Comparison of ENCODE assay signal across 18 cellular contexts in genomic region chr13:85170372-85170771, GRCh38.
DNase-seq lines count a peak whose midpoint lies in the region; FAIRE-seq and TF ChIP-seq lines count a peak whose summit lies in the region.
"Had no signal": no experiment of that assay in that cellular context is flagged by ENCODE, and none has a peak within 500 bp of the region (broad histone marks: within the 10 kb centered on the region; RNA-seq: fewer than 3 reads in every experiment).

No MANE protein-coding gene starts in this region.

- no peak overlapping the region for H3K27ac ChIP-seq in Karpas-422 (ENCODE audit: low read length)
- H3K27ac ChIP-seq: BLaER1 treated with 17β-estradiol and CSF1 and Interleukin-3, amounts not matched to agents 10 nM and 100 nM; Peyer's patch had no signal

- FAIRE-seq in bronchial epithelial cell (lab: Jason Lieb, UNC) (no peak), GM12891 (lab: Jason Lieb, UNC) (no peak)
- FAIRE-seq: K562 had no signal

- H4K20me1 ChIP-seq in Karpas-422 (ENCODE audit: insufficient read depth, low read depth, low read length): no peaks in the 10 kb centered on the region
- H4K20me1 ChIP-seq: BLaER1 treated with 17β-estradiol and CSF1 and Interleukin-3, amounts not matched to agents 10 nM and 100 nM had no signal

- peak; percentile 32 for DNase-seq in NCI-H146 (lab: John Stamatoyannopoulos, UW)
- no peak for DNase-seq in NCI-H146 treated with DMSO at 0.1 percent for 48 hours (lab: John Stamatoyannopoulos, UW; ENCODE audit: unreplicated experiment)
- no peak for DNase-seq in Karpas-422
- peak; percentile 10 for DNase-seq in NCI-H524 treated with DMSO at 0.1 percent for 48 hours (lab: John Stamatoyannopoulos, UW)
- DNase-seq in bronchial epithelial cell (ENCODE audit: low read depth): peak; percentile 3
- DNase-seq in GM12891 (ENCODE audit: insufficient read length, low spot score): no peak
- DNase-seq in activated T-cell treated with anti-CD3 and anti-CD28 coated beads, Interleukin-2, amount 50 U/mL, for 1 hour: no peak
- no peak for DNase-seq in NCI-H774 (lab: John Stamatoyannopoulos, UW)
- DNase-seq: CD8-positive, alpha-beta memory T cell; EL; GOT3; NCI-H1694 treated with DMSO at 0.1 percent for 48 hours; NCI-H2171 treated with DMSO at 0.1 percent for 48 hours; NCI-H526 treated with DMSO at 0.1 percent for 48 hours; Peyer's patch; SK-N-SH had no signal

- H3K36me3 ChIP-seq in Karpas-422 (ENCODE audit: insufficient read depth, low read length): no peaks in the 10 kb centered on the region
- H3K36me3 ChIP-seq in bronchial epithelial cell (ENCODE audit: control insufficient read depth, insufficient read depth, low read length): no peaks in the 10 kb centered on the region
- H3K36me3 ChIP-seq: BLaER1 treated with 17β-estradiol and CSF1 and Interleukin-3, amounts not matched to agents 10 nM and 100 nM; Peyer's patch had no signal

- no peak overlapping the region for H3K9ac ChIP-seq in Karpas-422 (ENCODE audit: low read length)
- H3K9ac ChIP-seq: BLaER1 treated with 17β-estradiol and CSF1 and Interleukin-3, amounts not matched to agents 10 nM and 100 nM; SK-N-SH had no signal

- H3K79me2 ChIP-seq in Karpas-422 (ENCODE audit: low read length): no peaks in the 10 kb centered on the region

- no peaks in the 10 kb centered on the region for H3K4me1 ChIP-seq in Karpas-422 (ENCODE audit: low read length)
- H3K4me1 ChIP-seq: BLaER1 treated with 17β-estradiol and CSF1 and Interleukin-3, amounts not matched to agents 10 nM and 100 nM; Peyer's patch had no signal

- no peak for TF ChIP-seq POLR2A in GM12891 (IDR thresholded peaks at IDR 0.05; ENCODE audit: low read depth, low read length)

- H3K4me3 ChIP-seq in Karpas-422 (ENCODE audit: low read length): no peak overlapping the region
- H3K4me3 ChIP-seq in bronchial epithelial cell (ENCODE audit: low read depth, low read length): no peak overlapping the region
- H3K4me3 ChIP-seq: BLaER1 treated with 17β-estradiol and CSF1 and Interleukin-3, amounts not matched to agents 10 nM and 100 nM; K562; Peyer's patch had no signal

- H2AFZ ChIP-seq in Karpas-422 (ENCODE audit: low read length): peak overlapping the region; percentile 80

- H3K27me3 ChIP-seq in Karpas-422 (ENCODE audit: low read length) (no peaks in the 10 kb centered on the region), bronchial epithelial cell (ENCODE audit: control insufficient read depth, insufficient read depth, low read length) (no peaks in the 10 kb centered on the region)
- H3K27me3 ChIP-seq: BLaER1 treated with 17β-estradiol and CSF1 and Interleukin-3, amounts not matched to agents 10 nM and 100 nM; Peyer's patch had no signal

- no peaks in the 10 kb centered on the region for H3K9me2 ChIP-seq in Karpas-422 (replicated peaks; ENCODE audit: insufficient read depth, low read length)
- H3K9me2 ChIP-seq: SK-N-SH had no signal

- no peak for TF ChIP-seq CTCF in bronchial epithelial cell (IDR thresholded peaks at IDR 0.05; ENCODE audit: insufficient read depth, low read length, severe bottlenecking)

- no peak overlapping the region for H3K4me2 ChIP-seq in Karpas-422 (ENCODE audit: low read depth, low read length, poor library complexity, severe bottlenecking)
- H3K4me2 ChIP-seq: BLaER1 treated with 17β-estradiol and CSF1 and Interleukin-3, amounts not matched to agents 10 nM and 100 nM; SK-N-SH had no signal

- H3K9me3 ChIP-seq in Karpas-422 (ENCODE audit: low read length): no peaks in the 10 kb centered on the region; the same call in 1 of the 2 replicates
- H3K9me3 ChIP-seq: BLaER1 treated with 17β-estradiol and CSF1 and Interleukin-3, amounts not matched to agents 10 nM and 100 nM; Peyer's patch; SK-N-SH had no signal

TF ChIP-seq in GM12891, 5 proteins besides CTCF, POLR2A, EP300 and RAD21:
- no peak for TF ChIP-seq POU2F2 (IDR thresholded peaks at IDR 0.05; ENCODE audit: low read depth, low read length)
- no peak for TF ChIP-seq PAX5 (IDR thresholded peaks at IDR 0.05; ENCODE audit: insufficient read depth, low read length, severe bottlenecking)
- TF ChIP-seq SPI1 (IDR thresholded peaks at IDR 0.05; ENCODE audit: low read depth, low read length): no peak
- no peak for TF ChIP-seq TAF1 (IDR thresholded peaks at IDR 0.05; ENCODE audit: low read depth, low read length)
- TF ChIP-seq POLR2AphosphoS5 (IDR thresholded peaks at IDR 0.05; ENCODE audit: low read depth, low read length): no peak
TF ChIP-seq in GM12891: peak in this region for 0.

Comparison
In these comparisons a context has a peak if more than half of its experiments do, and no peak if none do; other contexts are left out.
1. DNase-seq: peak in NCI-H146 (single experiment), NCI-H524 treated with DMSO at 0.1 percent for 48 hours (single experiment) and bronchial epithelial cell (single experiment); none in NCI-H146 treated with DMSO at 0.1 percent for 48 hours (single experiment), Karpas-422 (single experiment), GM12891 (single experiment), activated T-cell treated with anti-CD3 and anti-CD28 coated beads, Interleukin-2, amount 50 U/mL, for 1 hour (single experiment) and NCI-H774 (single experiment).